Comparison of ENCODE assay signal across 8 cellular contexts in the genomic region with DNA sequence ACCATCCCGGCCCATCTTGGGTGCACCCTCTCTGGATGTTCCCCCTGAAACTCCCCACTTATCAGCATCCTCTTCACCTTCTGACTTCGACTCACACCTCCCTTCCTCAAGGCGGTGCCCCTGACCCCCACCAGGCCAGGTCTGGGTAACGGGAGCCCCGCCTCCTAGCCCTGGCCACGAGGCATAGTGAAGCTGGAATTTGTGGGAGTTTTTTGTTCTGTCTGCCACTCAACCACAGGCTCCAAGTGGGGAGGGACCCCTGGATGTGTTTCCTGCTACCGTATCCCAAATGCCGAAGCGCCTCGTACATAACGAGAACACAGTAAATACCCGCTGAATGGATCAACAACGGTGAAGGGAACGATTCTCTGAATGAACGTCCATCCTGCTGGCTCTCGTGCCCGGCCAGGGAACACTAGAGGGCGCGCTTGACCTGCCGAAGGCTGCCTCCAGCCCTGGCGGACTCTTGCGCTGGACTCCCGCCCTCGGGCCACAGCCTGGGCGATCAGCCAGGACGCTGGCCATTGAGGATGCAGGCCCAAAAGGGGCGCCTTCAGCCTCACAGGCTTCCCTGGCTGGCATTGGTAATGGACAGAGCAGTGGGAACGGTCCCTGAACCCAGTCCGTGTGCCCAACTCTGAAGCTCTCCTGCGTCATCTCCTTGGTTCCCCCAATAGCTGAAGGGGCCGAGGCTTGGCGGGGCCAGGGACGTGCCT. TPM values are rescaled to one million over a fixed set of nuclear protein-coding genes. Genes with fewer than 3 reads are reported as not detected.
DNase-seq lines count a peak whose midpoint lies in the region; ATAC-seq, FAIRE-seq and TF ChIP-seq lines count a peak whose summit lies in the region.

No MANE protein-coding gene starts in this region.

- no peak for ATAC-seq in CD8-positive, alpha-beta T cell
- peak; percentile 45 for ATAC-seq in effector memory CD8-positive, alpha-beta T cell (replicated peaks)

- CTCF ChIA-PET in CD8-positive, alpha-beta T cell (lab: Charles Lee): interaction anchor here (0.6 to 2.4 kb wide), 18 partner anchors 9 to 1214 kb away, joined by 3 to 24 read pairs (median 3); a partner anchor contains a TSS
- CTCF ChIA-PET in activated CD4-positive, alpha-beta memory T cell treated with anti-CD3 and anti-CD28 coated beads, Interleukin-2, amount 10 ng/mL, durations not matched to agents 7 days and 5 days (lab: Charles Lee): interaction anchor here (0.6 to 1.2 kb wide), 3 partner anchors 27 to 310 kb away, joined by 3 read pairs; a partner anchor contains a TSS

- peak; percentile 51 for TF ChIP-seq CTCF in CD8-positive, alpha-beta T cell (IDR thresholded peaks at IDR 0.05)

- no peaks in the 10 kb centered on the region for H3K36me3 ChIP-seq in CD8-positive, alpha-beta T cell (ENCODE audit: insufficient read depth, low read length)

- POLR2A ChIA-PET in CD8-positive, alpha-beta T cell (lab: Charles Lee): no interaction called here
- POLR2A ChIA-PET in activated CD4-positive, alpha-beta memory T cell treated with anti-CD3 and anti-CD28 coated beads, Interleukin-2, amount 10 ng/mL, durations not matched to agents 7 days and 5 days (lab: Charles Lee): no interaction called here

- peaks cover 4% of the 10 kb centered on the region for H3K4me1 Mint-ChIP-seq in CD8-positive, alpha-beta T cell (ENCODE audit: low read depth)
- H3K4me1 Mint-ChIP-seq in activated CD4-positive, alpha-beta memory T cell treated with anti-CD3 and anti-CD28 coated beads, Interleukin-2, amount 10 ng/mL, durations not matched to agents 7 days and 5 days: peaks cover 3% of the 10 kb centered on the region
- H3K4me1 Mint-ChIP-seq in effector memory CD8-positive, alpha-beta T cell (ENCODE audit: low read depth in 2 of 2): peaks cover 0 to 10% of the 10 kb centered on the region in 2 donors

- no peaks in the 10 kb centered on the region for H3K36me3 Mint-ChIP-seq in CD8-positive, alpha-beta T cell
- H3K36me3 Mint-ChIP-seq in activated CD4-positive, alpha-beta memory T cell treated with anti-CD3 and anti-CD28 coated beads, Interleukin-2, amount 10 ng/mL, durations not matched to agents 7 days and 5 days (ENCODE audit: low read depth): no peaks in the 10 kb centered on the region
- H3K36me3 Mint-ChIP-seq in effector memory CD8-positive, alpha-beta T cell (ENCODE audit: insufficient read depth): no peaks in the 10 kb centered on the region

- no peaks in the 10 kb centered on the region for H3K4me1 ChIP-seq in CD8-positive, alpha-beta T cell (ENCODE audit: insufficient read depth, low read length)

- no peak overlapping the region for H3K27ac ChIP-seq in CD8-positive, alpha-beta T cell (ENCODE audit: low read depth, low read length)

- intact Hi-C loops in CD8-positive, alpha-beta T cell (cut with DNase I, micrococcal nuclease): loop anchor here (1.0 to 2.0 kb wide), 5 partner anchors 45 to 1215 kb away; a partner anchor contains a TSS

- FAIRE-seq in H54 (lab: Jason Lieb, UNC): no peak

- H3K4me3 ChIP-seq in CD8-positive, alpha-beta T cell (ENCODE audit: low read depth, low read length): no peak overlapping the region

- no peaks in the 10 kb centered on the region for H3K9me3 ChIP-seq in CD8-positive, alpha-beta T cell (ENCODE audit: low read length)

- peak; percentile 31 to 78 (median 55) for DNase-seq in CD8-positive, alpha-beta T cell
- peak; percentile 86 for DNase-seq in H54 (ENCODE audit: insufficient read length, low spot score)
- peak; percentile 7 to 72 for DNase-seq in NCI-H526 (lab: John Stamatoyannopoulos, UW)
- peak; percentile 65 for DNase-seq in activated CD4-positive, alpha-beta memory T cell treated with anti-CD3 and anti-CD28 coated beads, Interleukin-2, amount 10 ng/mL, durations not matched to agents 7 days and 5 days
- DNase-seq in effector memory CD8-positive, alpha-beta T cell: peak; percentile 23 to 47 (median 46)
- peak; percentile 94 for DNase-seq in medulla oblongata (ENCODE audit: extremely low spot score)
- DNase-seq in stimulated activated CD8-positive, alpha-beta memory T cell treated with anti-CD3 and anti-CD28 coated beads, Interleukin-15, amount 100 ng/mL, for 1 hour (ENCODE audit: low read depth): peak; percentile 32
- no peak for DNase-seq in T1000 (lab: John Stamatoyannopoulos, UW)

- peaks cover 12% of the 10 kb centered on the region for H3K9me3 Mint-ChIP-seq in CD8-positive, alpha-beta T cell
- peaks cover 10% of the 10 kb centered on the region for H3K9me3 Mint-ChIP-seq in activated CD4-positive, alpha-beta memory T cell treated with anti-CD3 and anti-CD28 coated beads, Interleukin-2, amount 10 ng/mL, durations not matched to agents 7 days and 5 days
- peaks cover 0 to 15% of the 10 kb centered on the region in 2 donors for H3K9me3 Mint-ChIP-seq in effector memory CD8-positive, alpha-beta T cell

- H3K4me3 Mint-ChIP-seq in CD8-positive, alpha-beta T cell: no peak overlapping the region
- H3K4me3 Mint-ChIP-seq in activated CD4-positive, alpha-beta memory T cell treated with anti-CD3 and anti-CD28 coated beads, Interleukin-2, amount 10 ng/mL, durations not matched to agents 7 days and 5 days: no peak overlapping the region
- H3K4me3 Mint-ChIP-seq in effector memory CD8-positive, alpha-beta T cell: no peak overlapping the region

- TF ChIP-seq POLR2A in H54 (IDR thresholded peaks at IDR 0.05; ENCODE audit: low read depth, low read length): no peak

- no peak overlapping the region for H3K27ac Mint-ChIP-seq in CD8-positive, alpha-beta T cell
- no peak overlapping the region for H3K27ac Mint-ChIP-seq in activated CD4-positive, alpha-beta memory T cell treated with anti-CD3 and anti-CD28 coated beads, Interleukin-2, amount 10 ng/mL, durations not matched to agents 7 days and 5 days
- H3K27ac Mint-ChIP-seq in effector memory CD8-positive, alpha-beta T cell: peak overlapping the region in 1 of 2 donors; percentile 59

- no peaks in the 10 kb centered on the region for H3K27me3 ChIP-seq in CD8-positive, alpha-beta T cell (ENCODE audit: insufficient read depth, low read length)

- H3K27me3 Mint-ChIP-seq in CD8-positive, alpha-beta T cell (ENCODE audit: low read depth): no peaks in the 10 kb centered on the region
- H3K27me3 Mint-ChIP-seq in activated CD4-positive, alpha-beta memory T cell treated with anti-CD3 and anti-CD28 coated beads, Interleukin-2, amount 10 ng/mL, durations not matched to agents 7 days and 5 days: peaks cover 2% of the 10 kb centered on the region
- H3K27me3 Mint-ChIP-seq in effector memory CD8-positive, alpha-beta T cell: peaks cover 18 to 25% of the 10 kb centered on the region in 2 donors

RNA-seq across cellular contexts. Expression of a gene that starts 47.3 kb away (rescaled TPM):
- total RNA-seq in CD8-positive, alpha-beta T cell: 10 to 100 TPM; 82.8 to 90.3 TPM
- 100 to 1,000 TPM; 106 to 112 TPM for total RNA-seq in activated CD4-positive, alpha-beta memory T cell treated with anti-CD3 and anti-CD28 coated beads, Interleukin-2, amount 10 ng/mL, durations not matched to agents 7 days and 5 days
